ENCODE assay signal across 20 cellular contexts in the genomic region with DNA sequence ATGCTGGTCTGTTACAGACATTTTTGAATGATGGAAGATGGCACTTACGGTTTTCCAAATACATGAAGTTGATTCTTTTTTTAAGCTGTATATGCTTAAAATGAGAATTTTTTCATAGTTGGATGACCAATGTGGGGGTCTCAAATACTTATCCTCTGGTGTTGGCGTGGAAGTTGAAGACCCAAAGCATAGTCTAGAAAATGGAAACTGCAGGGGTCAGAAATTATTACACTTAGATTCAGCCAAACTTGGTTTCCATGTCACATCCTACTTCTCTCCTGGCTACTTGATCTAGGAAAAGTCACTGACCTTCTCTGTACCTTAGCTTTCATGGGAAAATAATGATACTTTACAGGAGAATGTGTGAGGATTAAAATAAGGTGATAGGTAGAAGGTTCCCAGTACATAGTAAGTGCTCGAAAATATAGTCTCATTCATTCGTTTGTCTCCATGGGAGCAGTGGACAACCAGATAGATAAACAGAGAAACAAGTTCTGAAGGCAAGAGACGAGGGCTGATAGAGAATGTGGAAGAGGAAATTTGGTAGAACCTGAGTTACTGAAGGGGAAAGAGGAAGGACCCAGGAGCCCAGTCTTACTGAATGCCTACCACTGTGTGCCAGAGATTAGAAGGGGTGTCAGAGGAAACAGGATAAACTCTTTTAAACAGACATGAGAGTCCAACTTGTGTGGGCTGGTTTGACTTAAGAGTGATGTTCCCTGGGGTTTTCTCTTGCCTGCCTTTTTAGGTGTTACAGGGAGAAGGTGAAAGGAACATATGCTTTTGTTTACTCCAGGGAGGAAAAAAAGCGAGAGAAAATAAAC.
DNase-seq lines count a peak whose midpoint lies in the region; ATAC-seq, FAIRE-seq and TF ChIP-seq lines count a peak whose summit lies in the region.
"Had no signal": no experiment of that assay in that cellular context is flagged by ENCODE, and none has a peak within 500 bp of the region (broad histone marks: within the 10 kb centered on the region; RNA-seq: fewer than 3 reads in every experiment).

No MANE protein-coding gene starts in this region.

- in situ Hi-C loops in IMR-90 (cut with MboI; ENCODE audit: low sequenced_read_pairs) = loop anchor here (5.0 to 10.0 kb wide), 2 partner anchors 315 to 553 kb away; no protein-coding TSS in a partner anchor

- H2BK20ac ChIP-seq in IMR-90 (ENCODE audit: low read depth, low read length) = peak overlapping the region; percentile 70

- peak overlapping the region; percentile 8 for H2AK5ac ChIP-seq in IMR-90 (ENCODE audit: low read depth, low read length)

- H3K4me3 ChIP-seq in A549 (no peak overlapping the region), IMR-90 (ENCODE audit: insufficient read depth, low read depth, low read length) (no peak overlapping the region), RWPE2 (ENCODE audit: severe bottlenecking) (no peak overlapping the region), esophagus squamous epithelium (no peak overlapping the region), psoas muscle (no peak overlapping the region)
- H3K4me3 ChIP-seq: adrenal gland, HAP-1, heart right ventricle, thyroid gland had no signal

- TF ChIP-seq CTCF in A549 (IDR thresholded peaks at IDR 0.05) = no peak
- no peak for TF ChIP-seq CTCF in IMR-90 (conservative IDR thresholded peaks at IDR 0.05; ENCODE audit: low read depth, low read length)
- TF ChIP-seq CTCF in RWPE2 (IDR thresholded peaks at IDR 0.05; ENCODE audit: poor library complexity, severe bottlenecking) = no peak
- TF ChIP-seq CTCF in esophagus squamous epithelium (IDR thresholded peaks at IDR 0.05) = no peak
- TF ChIP-seq CTCF in psoas muscle (IDR thresholded peaks at IDR 0.05) = no peak

- H3K27ac ChIP-seq in A549 (peak overlapping the region; percentile 88 to 92), IMR-90 (ENCODE audit: insufficient read depth, low read length) (peak overlapping the region; percentile 29; the same call in 1 of the 2 replicates), RWPE2 (ENCODE audit: poor library complexity, severe bottlenecking) (peak overlapping the region; percentile 99), esophagus squamous epithelium (peak overlapping the region in 3 of 4 donors; percentile 17 to 49 (median 42)), psoas muscle (no peak overlapping the region)
- H3K27ac ChIP-seq: adrenal gland, heart right ventricle, HL-60, thyroid gland had no signal

- intact Hi-C loops in IMR-90 (cut with micrococcal nuclease) (loop anchor here (1.0 to 10.0 kb wide), 3 partner anchors 299 to 562 kb away; no protein-coding TSS in a partner anchor), esophagus squamous epithelium (cut with DNase I) (no loop called here), psoas muscle (cut with DNase I) (loop anchor here in 1 of 2 donors (10.0 kb wide), 2 partner anchors 295 to 415 kb away; no protein-coding TSS in a partner anchor)

- DNase-seq in A549 (ENCODE audit: low read depth in 1 of 2, low spot score in 1 of 2) (no peak), IMR-90 (no peak), RWPE2 (ENCODE audit: low spot score) (no peak), esophagus squamous epithelium (lab: John Stamatoyannopoulos, UW) (no peak), psoas muscle (no peak), germinal center (ENCODE audit: low spot score) (no peak), NCI-H1105 treated with DMSO at 0.1 percent for 48 hours (lab: John Stamatoyannopoulos, UW) (no peak)
- DNase-seq: activated CD4-positive, alpha-beta T cell treated with anti-CD3 and anti-CD28 coated beads, Interleukin-2, amount 10 ng/mL, durations not matched to agents 24 days and 14 days; adrenal gland; heart right ventricle; NCI-H2029 treated with DMSO at 0.1 percent for 48 hours; NCI-H524 treated with DMSO at 0.1 percent for 48 hours; occipital lobe; right cardiac atrium; stimulated activated naive CD4-positive, alpha-beta T cell; thyroid gland had no signal

- peak overlapping the region; percentile 46 for H3K4ac ChIP-seq in IMR-90 (ENCODE audit: low read depth, low read length)

- H3K9ac ChIP-seq in IMR-90 (ENCODE audit: low read depth, low read length) = no peak overlapping the region

- H3K79me1 ChIP-seq in IMR-90 (ENCODE audit: low read depth in 1 of 2, low read length in 2 of 2) = no peaks in the 10 kb centered on the region

- H4K91ac ChIP-seq in IMR-90 (ENCODE audit: insufficient read depth, low read depth, low read length) = peak overlapping the region; percentile 39

- no peak for ATAC-seq in A549
- no peak for ATAC-seq in IMR-90 (ENCODE audit: low read depth)
- ATAC-seq in RWPE2 (ENCODE audit: low read depth) = no peak
- no peak for ATAC-seq in HG03565 (IDR thresholded peaks at IDR 0.05; ENCODE audit: unreplicated experiment)
- no peak for ATAC-seq in psoas muscle
- ATAC-seq: heart right ventricle, right cardiac atrium had no signal

- dilution Hi-C loops in IMR-90 (cut with HindIII; ENCODE audit: low sequenced_read_pairs, unreplicated experiment) = no loop called here

- peak overlapping the region; percentile 91 for H2BK5ac ChIP-seq in IMR-90 (ENCODE audit: low read depth, low read length, poor library complexity, severe bottlenecking)

- H3K9me3 ChIP-seq in A549 = no peaks in the 10 kb centered on the region
- no peaks in the 10 kb centered on the region for H3K9me3 ChIP-seq in IMR-90 (ENCODE audit: control insufficient read depth, insufficient read depth, low read length)
- no peaks in the 10 kb centered on the region for H3K9me3 ChIP-seq in RWPE2 (ENCODE audit: severe bottlenecking)
- no peaks in the 10 kb centered on the region for H3K9me3 ChIP-seq in esophagus squamous epithelium
- H3K9me3 ChIP-seq in psoas muscle = no peaks in the 10 kb centered on the region
- H3K9me3 ChIP-seq: adrenal gland, HAP-1, heart right ventricle, thyroid gland had no signal

- no peak overlapping the region for H3K23ac ChIP-seq in IMR-90 (ENCODE audit: low read depth, low read length)

- peak overlapping the region; percentile 81 for H2BK120ac ChIP-seq in IMR-90 (ENCODE audit: low read depth, low read length)

- TF ChIP-seq RAD21 in A549 (conservative IDR thresholded peaks at IDR 0.05 in 1 of 2, IDR thresholded peaks at IDR 0.05 in 1 of 2) (no peak), IMR-90 (IDR thresholded peaks at IDR 0.05; ENCODE audit: low read length) (no peak)

- peaks cover 29% of the 10 kb centered on the region for H3K4me1 ChIP-seq in A549
- H3K4me1 ChIP-seq in IMR-90 (ENCODE audit: control insufficient read depth, insufficient read depth, low read length) = peaks cover 30% of the 10 kb centered on the region
- peaks cover 50% of the 10 kb centered on the region for H3K4me1 ChIP-seq in RWPE2 (ENCODE audit: insufficient read depth, poor library complexity, severe bottlenecking)
- peaks cover 14 to 66% (median 18%) of the 10 kb centered on the region in 3 donors for H3K4me1 ChIP-seq in esophagus squamous epithelium
- H3K4me1 ChIP-seq in psoas muscle = peaks cover 22% of the 10 kb centered on the region
- H3K4me1 ChIP-seq: thyroid gland had no signal

- H3K27me3 ChIP-seq in IMR-90 (ENCODE audit: control insufficient read depth, insufficient read depth, low read length) (no peaks in the 10 kb centered on the region), RWPE2 (ENCODE audit: insufficient read depth, poor library complexity, severe bottlenecking) (no peaks in the 10 kb centered on the region), esophagus squamous epithelium (no peaks in the 10 kb centered on the region), psoas muscle (ENCODE audit: insufficient read depth in 3 of 3, low read length in 2 of 3) (no peaks in the 10 kb centered on the region)
- H3K27me3 ChIP-seq: adrenal gland, thyroid gland had no signal

- H2AFZ ChIP-seq in IMR-90 (replicated peaks; ENCODE audit: low read length, poor library complexity) = no peak overlapping the region

- H3K14ac ChIP-seq in IMR-90 (replicated peaks; ENCODE audit: low read depth, low read length) = peak overlapping the region; percentile 24; the same call in 1 of the 2 replicates

- peak overlapping the region; percentile 67; the same call in 2 of the 3 replicates for H2BK15ac ChIP-seq in IMR-90 (ENCODE audit: low read depth, low read length)

- no peaks in the 10 kb centered on the region for H4K20me1 ChIP-seq in IMR-90 (ENCODE audit: insufficient read depth, low read length)

- no peak for FAIRE-seq in A549 (lab: Jason Lieb, UNC)
- FAIRE-seq: GM12891 had no signal

- H3K4me2 ChIP-seq in A549 (peak overlapping the region; percentile 69), IMR-90 (ENCODE audit: low read depth, low read length) (peak overlapping the region; percentile 53; the same call in 1 of the 2 replicates)

- WGBS in A549 (ENCODE audit: missing lambda C conversion rate) = 80% methylated on average over 6 of the region's 6 CpGs
- 81% methylated on average over 3 of the region's 6 CpGs; no CpG with 5 or more reads in 1 of the 2 experiments for WGBS in IMR-90 (ENCODE audit: extremely low coverage in 2 of 2, insufficient read length in 1 of 2), 2 experiments
- WGBS in esophagus squamous epithelium, 2 donors = 78 to 79% methylated on average over 6 of the region's 6 CpGs
- WGBS in psoas muscle, 3 donors = 86 to 95% (median 90%) methylated on average over 6 of the region's 6 CpGs

- peak overlapping the region; percentile 52 to 55 for H4K8ac ChIP-seq in IMR-90 (ENCODE audit: low read depth in 2 of 2, low read length in 2 of 2)

- H3K18ac ChIP-seq in IMR-90 (ENCODE audit: low read depth, low read length) = peak overlapping the region; percentile 83

- H3K56ac ChIP-seq in IMR-90 (ENCODE audit: extremely low read depth, insufficient read depth, low read length) = no peak overlapping the region

- no peak overlapping the region for H2AK9ac ChIP-seq in IMR-90 (replicated peaks; ENCODE audit: low read depth, low read length, poor library complexity)

- H3K36me3 ChIP-seq in IMR-90 (ENCODE audit: control insufficient read depth, insufficient read depth, low read length) = no peaks in the 10 kb centered on the region
- no peaks in the 10 kb centered on the region for H3K36me3 ChIP-seq in RWPE2 (ENCODE audit: low read depth)
- no peaks in the 10 kb centered on the region for H3K36me3 ChIP-seq in esophagus squamous epithelium
- H3K36me3 ChIP-seq in psoas muscle (ENCODE audit: insufficient read depth in 1 of 2, low read depth in 1 of 2) = no peaks in the 10 kb centered on the region
- H3K36me3 ChIP-seq: adrenal gland, HAP-1, heart right ventricle, thyroid gland had no signal

- peaks cover 20% of the 10 kb centered on the region for H3K9me1 ChIP-seq in IMR-90 (ENCODE audit: insufficient read depth, low read length)

- H4K5ac ChIP-seq in IMR-90 (ENCODE audit: low read depth, low read length) = peak overlapping the region; percentile 43

- TF ChIP-seq EP300 in A549 (IDR thresholded peaks at IDR 0.05) = no peak

- BruUV-seq in IMR-90 (replicated peaks; lab: Mats Ljungman, UMichigan) = no TSS peak

- TF ChIP-seq POLR2A in A549 (IDR thresholded peaks at IDR 0.05; ENCODE audit: low read length) = no peak
- no peak for TF ChIP-seq POLR2A in IMR-90 (IDR thresholded peaks at IDR 0.05; ENCODE audit: low read depth, low read length)
- no peak for TF ChIP-seq POLR2A in esophagus squamous epithelium (IDR thresholded peaks at IDR 0.05)

- CTCF ChIA-PET in A549 (lab: Yijun Ruan, JAX) = interaction anchor here (1.2 kb wide), 2 partner anchors 566 to 567 kb away, joined by 3 read pairs; no protein-coding TSS in a partner anchor
- CTCF ChIA-PET in IMR-90 (lab: Yijun Ruan, JAX) = no interaction called here

- POLR2A ChIA-PET in A549 (lab: Yijun Ruan, JAX) = interaction anchor here (0.5 to 0.9 kb wide), 2 partner anchors 37 to 299 kb away, joined by 3 to 4 read pairs; no protein-coding TSS in a partner anchor
- POLR2A ChIA-PET in IMR-90 (lab: Charles Lee; ENCODE audit: unreplicated experiment) = no interaction called here
